Comparison of ENCODE assay signal across 29 cellular contexts in genomic region chr13:95315752-95316151, GRCh38.
"Had no signal": no experiment of that assay in that cellular context is flagged by ENCODE, and none has a peak within 500 bp of the region (broad histone marks: within the 10 kb centered on the region; RNA-seq: fewer than 3 reads in every experiment).

No MANE protein-coding gene starts in this region.

- H3K27ac ChIP-seq: ascending aorta, cardiac muscle cell had no signal

- DNase-seq: activated B cell treated with CpG ODN at 0.5 μM for 24 hours; activated CD4-positive, alpha-beta memory T cell treated with anti-CD3 and anti-CD28 coated beads for 36 hours; activated CD4-positive, alpha-beta T cell treated with anti-CD3 and anti-CD28 coated beads for 4 hours; activated CD4-positive, alpha-beta T cell treated with anti-CD3 and anti-CD28 coated beads, Interleukin-2, amount 10 ng/mL, durations not matched to agents 24 days and 14 days; activated CD4-positive, alpha-beta T cell treated with anti-CD3 and anti-CD28 coated beads, Interleukin-2, amount 50 U/mL, for 1 hour; activated CD4-positive, alpha-beta T cell treated with anti-CD3 and anti-CD28 coated beads, Interleukin-2, amount 50 U/mL, for 4 hours; activated CD4-positive, CD25-positive, alpha-beta regulatory T cell treated with anti-CD3 and anti-CD28 coated beads, Interleukin-2, amount 50 U/mL, for 72 hours; activated CD8-positive, alpha-beta memory T cell treated with anti-CD3 and anti-CD28 coated beads, Interleukin-2, amount 50 U/mL, for 4 hours; activated CD8-positive, alpha-beta T cell treated with anti-CD3 and anti-CD28 coated beads for 36 hours; activated gamma-delta T cell; activated naive CD4-positive, alpha-beta T cell treated with anti-CD3 and anti-CD28 coated beads, Interleukin-2, amount 10 ng/mL, durations not matched to agents 7 days and 5 days; activated naive CD4-positive, alpha-beta T cell treated with Interleukin-2 at 50 U/mL for 16 hours; activated naive CD8-positive, alpha-beta T cell treated with anti-CD3 and anti-CD28 coated beads, Interleukin-2, amount 10 ng/mL, durations not matched to agents 7 days and 5 days; activated naive CD8-positive, alpha-beta T cell treated with anti-CD3 and anti-CD28 coated beads, Interleukin-2, amount 50 U/mL, for 24 hours; activated T-cell treated with anti-CD3 and anti-CD28 coated beads for 4 hours; activated T-cell treated with anti-CD3 and anti-CD28 coated beads, Interleukin-2, amount 50 U/mL, for 1 hour; activated T-cell treated with anti-CD3 and anti-CD28 coated beads, Interleukin-2, amount 50 U/mL, for 4 hours; activated T-cell treated with anti-CD3 and anti-CD28 coated beads, Interleukin-2, amount 50 U/mL, for 72 hours; amygdala; anterior cingulate cortex; caudate nucleus; cerebellar nuclear complex; T-cell; T-helper 17 cell had no signal

- H3K4me3 ChIP-seq: ascending aorta, cardiac muscle cell had no signal

- FAIRE-seq: bronchial epithelial cell, TTC549 had no signal

- H3K9me3 ChIP-seq: ascending aorta had no signal

- H3K27me3 ChIP-seq: ascending aorta, cardiac muscle cell had no signal

- H3K4me1 ChIP-seq: ascending aorta had no signal

- ATAC-seq: activated CD8-positive, alpha-beta T cell treated with anti-CD3 and anti-CD28 coated beads for 36 hours; activated naive CD8-positive, alpha-beta T cell treated with anti-CD3 and anti-CD28 coated beads, Interleukin-2, amount 50 U/mL, for 24 hours; activated T-cell treated with anti-CD3 and anti-CD28 coated beads, Interleukin-2, amount 50 U/mL, for 4 hours; activated T-cell treated with anti-CD3 and anti-CD28 coated beads, Interleukin-2, amount 50 U/mL, for 72 hours; activated T-helper 17 cell treated with anti-CD3 and anti-CD28 coated beads, Interleukin-2, amount 50 U/mL, for 72 hours; T-cell; T-helper 17 cell had no signal

- H3K36me3 ChIP-seq: ascending aorta, cardiac muscle cell had no signal
